1 cellular context compared by ENCODE assay signal in genomic region chr3:22980346-22980745, GRCh38.
TF ChIP-seq lines count a peak whose summit lies in the region.

No MANE protein-coding gene starts in this region.

TF ChIP-seq in IMR-90, 13 proteins besides CTCF, POLR2A, EP300 and RAD21:
- TF ChIP-seq RFX5 (IDR thresholded peaks at IDR 0.05; ENCODE audit: low read depth, low read length) (no peak), CHD1 (IDR thresholded peaks at IDR 0.05; ENCODE audit: low read depth, low read length) (no peak), SMC3 (IDR thresholded peaks at IDR 0.05; ENCODE audit: low read depth, low read length) (no peak), MAFK (IDR thresholded peaks at IDR 0.05; ENCODE audit: low read depth, low read length) (no peak), FOS (IDR thresholded peaks at IDR 0.05; ENCODE audit: low read depth, low read length) (no peak), USF2 (IDR thresholded peaks at IDR 0.05; ENCODE audit: low read depth, low read length) (no peak), CEBPB (IDR thresholded peaks at IDR 0.05; ENCODE audit: low read depth, low read length) (no peak), MXI1 (IDR thresholded peaks at IDR 0.05; ENCODE audit: borderline replicate concordance, low read depth, low read length) (no peak), ELK1 (IDR thresholded peaks at IDR 0.05; ENCODE audit: borderline replicate concordance, low read depth, low read length) (no peak), NFE2L2 (IDR thresholded peaks at IDR 0.05; ENCODE audit: low read depth, low read length) (no peak), MAZ (IDR thresholded peaks at IDR 0.05; ENCODE audit: borderline replicate concordance, low read depth, low read length) (no peak)
TF ChIP-seq in IMR-90: peak in this region for 0.
